In the genomic region with DNA sequence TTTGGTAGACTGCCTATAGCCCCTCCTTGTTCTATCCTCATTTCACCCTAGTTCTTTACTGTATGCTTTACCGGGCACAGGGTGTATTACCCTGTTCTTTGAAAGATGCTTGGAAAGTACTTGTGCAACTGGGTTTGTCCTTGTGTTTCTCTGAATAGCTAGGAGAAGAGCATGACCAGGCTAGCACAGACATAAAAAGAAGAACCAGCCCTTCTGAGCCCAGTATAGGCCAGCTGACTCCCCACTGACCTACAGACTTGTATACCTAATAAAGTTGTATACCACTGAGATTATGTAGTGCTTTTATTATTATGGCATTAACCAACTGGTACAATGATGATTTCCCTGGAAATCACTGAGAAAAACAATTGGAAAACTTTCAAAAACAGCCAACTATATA, we compare ENCODE assay signal across 10 cellular contexts. TPM values are rescaled to one million over a fixed set of nuclear protein-coding genes. Genes with fewer than 3 reads are reported as not detected.
"Had no signal": no experiment of that assay in that cellular context is flagged by ENCODE, and none has a peak within 500 bp of the region (broad histone marks: within the 10 kb centered on the region; RNA-seq: fewer than 3 reads in every experiment).

No MANE protein-coding gene starts in this region.

- H3K36me3 ChIP-seq: HAP-1 had no signal

- H3K9me3 ChIP-seq: HAP-1 had no signal

- H3K4me1 ChIP-seq: HAP-1 had no signal

- H3K27ac ChIP-seq: HL-60, KMS-11 had no signal

- H3K4me2 ChIP-seq: KMS-11 had no signal

- H3K9ac ChIP-seq: KMS-11 had no signal

- DNase-seq: GOT3, H7, IMR-90, Karpas-422, KBM-7 had no signal

- H3K4me3 ChIP-seq: HAP-1 had no signal

RNA-seq across cellular contexts. Expression of a gene that starts 15.0 kb away (rescaled TPM):
- total RNA-seq: H7 had no signal

RNA-seq across cellular contexts. Expression of a gene that starts 40.9 kb away (rescaled TPM):
- total RNA-seq: H4, H7, HT1080, IMR-90 had no signal
